In genomic region chr10:12782537-12782936, GRCh38 we compare ENCODE assay signal across 9 cellular contexts.
DNase-seq lines count a peak whose midpoint lies in the region; ATAC-seq and TF ChIP-seq lines count a peak whose summit lies in the region.
"Had no signal": no experiment of that assay in that cellular context is flagged by ENCODE, and none has a peak within 500 bp of the region (broad histone marks: within the 10 kb centered on the region; RNA-seq: fewer than 3 reads in every experiment).

No MANE protein-coding gene starts in this region.

- no peaks in the 10 kb centered on the region for H3K4me1 ChIP-seq in fibroblast of lung (ENCODE audit: control insufficient read depth, extremely low read depth, insufficient read depth, low read length)
- no peaks in the 10 kb centered on the region for H3K4me1 ChIP-seq in psoas muscle

- no peak overlapping the region for H3K9ac ChIP-seq in fibroblast of lung (ENCODE audit: insufficient read depth, low read length)

- intact Hi-C loops in psoas muscle (cut with DNase I): loop anchor here in 1 of 2 donors (10.0 kb wide), 1 partner anchor 292 kb away; no protein-coding TSS in a partner anchor

- no peaks in the 10 kb centered on the region for H4K20me1 ChIP-seq in fibroblast of lung (ENCODE audit: control insufficient read depth, extremely low read depth, insufficient read depth, low read length)

- no peaks in the 10 kb centered on the region for H3K79me2 ChIP-seq in fibroblast of lung (ENCODE audit: control insufficient read depth, insufficient read depth, low read length)

- no peak overlapping the region for H3K4me3 Mint-ChIP-seq in IgD-negative memory B cell

- H3K9me3 ChIP-seq in fibroblast of lung (ENCODE audit: control insufficient read depth, insufficient read depth, low read depth, low read length) (no peaks in the 10 kb centered on the region), psoas muscle (no peaks in the 10 kb centered on the region)

- no peaks in the 10 kb centered on the region for H3K9me3 Mint-ChIP-seq in IgD-negative memory B cell

- peaks cover 3 to 15% (median 8%) of the 10 kb centered on the region in 3 donors for H3K4me1 Mint-ChIP-seq in IgD-negative memory B cell

- ATAC-seq in psoas muscle: peak; percentile 29 to 60 (median 46)
- ATAC-seq in GM21526 (IDR thresholded peaks at IDR 0.05; ENCODE audit: low FRiP score, unreplicated experiment): no peak
- ATAC-seq in HG03342 (IDR thresholded peaks at IDR 0.05; ENCODE audit: unreplicated experiment): no peak

- H3K36me3 Mint-ChIP-seq in IgD-negative memory B cell: peaks cover 10% of the 10 kb centered on the region

- H3K4me2 ChIP-seq in fibroblast of lung (ENCODE audit: extremely low read depth, insufficient read depth, low read length): no peak overlapping the region

- peak; percentile 24 for DNase-seq in Daoy (ENCODE audit: low read depth)
- peak in 1 of 2 donors; percentile 31 for DNase-seq in fibroblast of lung (ENCODE audit: low read depth in 2 of 2)
- peak; percentile 38 to 65 for DNase-seq in psoas muscle
- DNase-seq in NCI-H524 treated with DMSO at 0.1 percent for 48 hours (lab: John Stamatoyannopoulos, UW): no peak

- H3K27ac Mint-ChIP-seq in IgD-negative memory B cell: peak overlapping the region in 2 of 3 donors; percentile 46 to 67

- no peak overlapping the region for H3K27ac ChIP-seq in fibroblast of lung (ENCODE audit: insufficient read depth, low read length)
- no peak overlapping the region for H3K27ac ChIP-seq in psoas muscle
- H3K27ac ChIP-seq: SK-N-MC had no signal

- H3K36me3 ChIP-seq in fibroblast of lung (ENCODE audit: control insufficient read depth, insufficient read depth, low read length) (no peaks in the 10 kb centered on the region), psoas muscle (ENCODE audit: insufficient read depth in 1 of 2, low read depth in 1 of 2) (no peaks in the 10 kb centered on the region)

- no peaks in the 10 kb centered on the region for H3K27me3 Mint-ChIP-seq in IgD-negative memory B cell

- H3K27me3 ChIP-seq in fibroblast of lung (ENCODE audit: control insufficient read depth, insufficient read depth, low read length) (no peaks in the 10 kb centered on the region), psoas muscle (ENCODE audit: insufficient read depth in 3 of 3, low read length in 2 of 3) (peaks cover 0 to 3% (median 0%) of the 10 kb centered on the region in 3 donors)

- H3K4me3 ChIP-seq in WI38 (ENCODE audit: low read depth, low read length): no peak overlapping the region
- H3K4me3 ChIP-seq in fibroblast of lung (replicated peaks in 1 of 4; ENCODE audit: control extremely low read depth in 1 of 4, insufficient read depth in 1 of 4, low read depth in 3 of 4, low read length in 4 of 4): no peak overlapping the region
- H3K4me3 ChIP-seq in psoas muscle: no peak overlapping the region
- H3K4me3 ChIP-seq: SK-N-MC had no signal

- no peak overlapping the region for H2AFZ ChIP-seq in fibroblast of lung (ENCODE audit: low read length)

- 37 to 53% (median 44%) methylated on average over 8 of the region's 8 CpGs for WGBS in psoas muscle, 3 donors

- TF ChIP-seq CTCF in WI38 (IDR thresholded peaks at IDR 0.05; ENCODE audit: low read depth, low read length) (peak; percentile 54), fibroblast of lung (conservative IDR thresholded peaks at IDR 0.05 in 1 of 2, IDR thresholded peaks at IDR 0.05 in 1 of 2; ENCODE audit: low read depth in 1 of 2, low read length in 2 of 2) (peak; percentile 64 to 73), psoas muscle (IDR thresholded peaks at IDR 0.05) (peak; percentile 66)

Comparison
In these comparisons a context has a peak if more than half of its experiments do, and no peak if none do; other contexts are left out.
1. ATAC-seq: peak in psoas muscle (4 of 4); none in GM21526 (single experiment) and HG03342 (single experiment).
2. Peak in every context shown above with its lines, with median percentiles within 50 percentile points of each other: CTCF ChIP-seq.